Comparison of ENCODE assay signal across 9 cellular contexts in genomic region chr2:45494275-45494977, GRCh38.
DNase-seq lines count a peak whose midpoint lies in the region; ATAC-seq, FAIRE-seq and TF ChIP-seq lines count a peak whose summit lies in the region.
"Had no signal": no experiment of that assay in that cellular context is flagged by ENCODE, and none has a peak within 500 bp of the region (broad histone marks: within the 10 kb centered on the region; RNA-seq: fewer than 3 reads in every experiment).

No MANE protein-coding gene starts in this region.

- peak; percentile 93 for FAIRE-seq in kidney (lab: Jason Lieb, UNC)

- H3K36me3 ChIP-seq in HAP-1 (replicated peaks) (no peaks in the 10 kb centered on the region), kidney (ENCODE audit: control insufficient read depth in 1 of 2, insufficient read depth in 2 of 2, low read length in 2 of 2) (no peaks in the 10 kb centered on the region), transverse colon (no peaks in the 10 kb centered on the region)
- H3K36me3 ChIP-seq: SJSA1 had no signal

- no peak for ATAC-seq in GM18511 (IDR thresholded peaks at IDR 0.05; ENCODE audit: unreplicated experiment)
- ATAC-seq in HG03432 (IDR thresholded peaks at IDR 0.05; ENCODE audit: unreplicated experiment): no peak

- in situ Hi-C loops in HAP-1 (cut with MboI; ENCODE audit: low sequenced_read_pairs): no loop called here
- in situ Hi-C loops in astrocyte of the spinal cord (cut with HindIII; ENCODE audit: low sequenced_read_pairs): loop anchor here (25.0 kb wide), 1 partner anchor 507 kb away; no protein-coding TSS in a partner anchor
- in situ Hi-C loops in transverse colon (cut with MboI; ENCODE audit: low pct_ligation_motif_present in 1 of 4, low pct_unique_long_range_greater_than_20kb in 1 of 4, low sequenced_read_pairs in 3 of 4): loop anchor here (5.0 to 10.0 kb wide), 2 partner anchors 507 to 510 kb away; no protein-coding TSS in a partner anchor

- H3K4me1 ChIP-seq in HAP-1: peaks cover 7% of the 10 kb centered on the region
- H3K4me1 ChIP-seq in kidney (ENCODE audit: control insufficient read depth in 1 of 2, insufficient read depth in 1 of 2, low read depth in 1 of 2, low read length in 2 of 2): no peaks in the 10 kb centered on the region
- H3K4me1 ChIP-seq in transverse colon: no peaks in the 10 kb centered on the region
- H3K4me1 ChIP-seq: SJSA1 had no signal

- no peak for TF ChIP-seq EP300 in transverse colon (IDR thresholded peaks at IDR 0.05; ENCODE audit: low read depth)

- DNase-seq in COLO668 (lab: John Stamatoyannopoulos, UW; ENCODE audit: unreplicated experiment) (peak; percentile 13), HAP-1 (ENCODE audit: low spot score in 2 of 2) (peak; percentile 27 to 69), NCI-H345 (lab: John Stamatoyannopoulos, UW) (peak; percentile 72), astrocyte of the spinal cord (ENCODE audit: low read depth, low spot score) (peak; percentile 79), kidney (no peak), transverse colon (no peak)

- TF ChIP-seq POLR2A in transverse colon (IDR thresholded peaks at IDR 0.05): no peak

- H3K27ac ChIP-seq in kidney (ENCODE audit: low read depth in 2 of 2, low read length in 2 of 2) (no peak overlapping the region), transverse colon (no peak overlapping the region)
- H3K27ac ChIP-seq: SJSA1 had no signal

- H3K9ac ChIP-seq in kidney (ENCODE audit: low read length in 2 of 2): no peak overlapping the region

- peak; percentile 61 for TF ChIP-seq CTCF in astrocyte of the spinal cord (IDR thresholded peaks at IDR 0.05; ENCODE audit: low read depth, low read length)
- TF ChIP-seq CTCF in kidney (IDR thresholded peaks at IDR 0.05; ENCODE audit: borderline replicate concordance, extremely low read depth, insufficient read depth): peak; percentile 83
- peak; percentile 57 to 74 (median 70) for TF ChIP-seq CTCF in transverse colon (IDR thresholded peaks at IDR 0.05)

- whole genome bisulfite sequencing in transverse colon (ENCODE audit: low coverage in 1 of 2), 2 donors: 0 to 6% methylated on average over 2 of the region's 2 CpGs

- H3K27me3 ChIP-seq in HAP-1 (ENCODE audit: low read depth) (no peaks in the 10 kb centered on the region), transverse colon (no peaks in the 10 kb centered on the region)
- H3K27me3 ChIP-seq: SJSA1 had no signal

- H3K4me3 ChIP-seq in HAP-1 (no peak overlapping the region), astrocyte of the spinal cord (ENCODE audit: low read depth, low read length) (no peak overlapping the region), kidney (ENCODE audit: low read length in 2 of 2) (no peak overlapping the region), transverse colon (no peak overlapping the region)
- H3K4me3 ChIP-seq: SJSA1 had no signal

- H3K9me3 ChIP-seq in HAP-1: no peaks in the 10 kb centered on the region
- no peaks in the 10 kb centered on the region for H3K9me3 ChIP-seq in kidney (ENCODE audit: control insufficient read depth in 1 of 2, low read length in 2 of 2)
- H3K9me3 ChIP-seq in transverse colon: no peaks in the 10 kb centered on the region
- H3K9me3 ChIP-seq: SJSA1 had no signal

- intact Hi-C loops in kidney (cut with DNase I): no loop called here
- intact Hi-C loops in transverse colon (cut with DNase I; ENCODE audit: low total_unique reads): loop anchor here (2.0 kb wide), 1 partner anchor 514 kb away; no protein-coding TSS in a partner anchor

Comparison
In these comparisons a context has a peak if more than half of its experiments do, and no peak if none do; other contexts are left out.
1. DNase-seq: peak in COLO668 (single experiment), HAP-1 (2 of 2), NCI-H345 (single experiment) and astrocyte of the spinal cord (single experiment); none in kidney (single experiment) and transverse colon (single experiment).
2. Peak in every context shown above with its lines, with median percentiles within 50 percentile points of each other: CTCF ChIP-seq.